In the genomic region with DNA sequence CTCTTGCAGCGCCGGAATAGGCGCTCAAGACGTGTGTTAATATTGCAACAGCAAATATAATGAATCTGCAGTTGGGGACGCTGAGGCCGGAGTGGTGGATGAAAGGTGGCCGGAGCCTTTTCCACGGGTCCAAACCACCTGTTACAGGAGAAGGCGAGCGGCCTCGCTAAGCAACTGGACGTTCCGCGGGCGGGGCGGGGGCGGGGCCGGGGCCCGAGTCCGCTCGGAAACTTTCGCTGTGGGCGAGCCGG, we compare ENCODE assay signal across 8 cellular contexts. TPM values are rescaled to one million over a fixed set of nuclear protein-coding genes. Genes with fewer than 3 reads are reported as not detected.
DNase-seq lines count a peak whose midpoint lies in the region; ATAC-seq and TF ChIP-seq lines count a peak whose summit lies in the region.

No MANE protein-coding gene starts in this region.

- peaks cover 8% of the 10 kb centered on the region for H3K27me3 Mint-ChIP-seq in endothelial cell (ENCODE audit: unreplicated experiment)

- no peaks in the 10 kb centered on the region for H4K20me1 ChIP-seq in MM.1S (ENCODE audit: insufficient read depth, low read length)

- H3K4me3 ChIP-seq in MM.1S (ENCODE audit: low read length) (peak overlapping the region; percentile 55), rectal smooth muscle tissue (ENCODE audit: low read length) (peak overlapping the region; percentile 63)

- H3K9me3 ChIP-seq in MM.1S (replicated peaks; ENCODE audit: insufficient read depth, low read length), result no peaks in the 10 kb centered on the region

- no peaks in the 10 kb centered on the region for H3K9me2 ChIP-seq in MM.1S (replicated peaks; ENCODE audit: insufficient read depth, low read length)

- H3K36me3 ChIP-seq in MM.1S (replicated peaks; ENCODE audit: insufficient read depth, low read length) (no peaks in the 10 kb centered on the region), rectal smooth muscle tissue (ENCODE audit: control insufficient read depth, insufficient read depth, low read length) (no peaks in the 10 kb centered on the region)

- H3K9ac ChIP-seq in MM.1S (ENCODE audit: low read length), result peak overlapping the region; percentile 30; the same call in 1 of the 2 replicates
- peak overlapping the region; percentile 2 for H3K9ac ChIP-seq in rectal smooth muscle tissue (ENCODE audit: low read length)

- DNase-seq in MM.1S, result no peak
- DNase-seq in endothelial cell (ENCODE audit: low spot score), result no peak
- no peak for DNase-seq in activated effector memory CD4-positive, alpha-beta T cell treated with anti-CD3 and anti-CD28 coated beads, Interleukin-2, amount 50 U/mL, for 16 hours
- DNase-seq in iPS-NIHi7 (ENCODE audit: extremely low spot score), result no peak
- no peak for DNase-seq in NCI-H510A treated with DMSO at 0.1 percent for 48 hours (lab: John Stamatoyannopoulos, UW)
- DNase-seq in DMS 273 (lab: John Stamatoyannopoulos, UW; ENCODE audit: unreplicated experiment), result no peak

- H3F3A ChIP-seq in MM.1S (ENCODE audit: insufficient read depth, low read length), result no peaks in the 10 kb centered on the region

- H3K4me2 ChIP-seq in MM.1S (ENCODE audit: low read depth, low read length), result peak overlapping the region; percentile 79

- peaks cover 32% of the 10 kb centered on the region for H3K4me1 Mint-ChIP-seq in endothelial cell (ENCODE audit: unreplicated experiment)

- TF ChIP-seq CTCF in MM.1S (IDR thresholded peaks at IDR 0.05; ENCODE audit: low read length), result no peak
- TF ChIP-seq CTCF in endothelial cell (IDR thresholded peaks at IDR 0.05; ENCODE audit: unreplicated experiment), result no peak

- no peaks in the 10 kb centered on the region for H3K9me3 Mint-ChIP-seq in endothelial cell (ENCODE audit: unreplicated experiment)

- peak; percentile 9 for ATAC-seq in GM18870 (IDR thresholded peaks at IDR 0.05; ENCODE audit: unreplicated experiment)

- no peaks in the 10 kb centered on the region for H3K27me3 ChIP-seq in MM.1S (replicated peaks; ENCODE audit: insufficient read depth, low read length)
- no peaks in the 10 kb centered on the region for H3K27me3 ChIP-seq in rectal smooth muscle tissue (ENCODE audit: control insufficient read depth, insufficient read depth, low read length)

- H3K27ac Mint-ChIP-seq in endothelial cell (ENCODE audit: unreplicated experiment), result no peak overlapping the region

- H3K27ac ChIP-seq in MM.1S (ENCODE audit: low read length) (no peak overlapping the region), rectal smooth muscle tissue (ENCODE audit: low read depth, low read length) (peak overlapping the region; percentile 46)

- peaks cover 5% of the 10 kb centered on the region for H3K4me1 ChIP-seq in MM.1S (ENCODE audit: low read length)
- peaks cover 34% of the 10 kb centered on the region for H3K4me1 ChIP-seq in rectal smooth muscle tissue (ENCODE audit: control insufficient read depth, insufficient read depth, low read length)

- peak overlapping the region; percentile 85 for H3K4me3 Mint-ChIP-seq in endothelial cell (ENCODE audit: unreplicated experiment)

- no peaks in the 10 kb centered on the region for H3K36me3 Mint-ChIP-seq in endothelial cell (ENCODE audit: low read depth, unreplicated experiment)

- peak overlapping the region; percentile 87 for H2AFZ ChIP-seq in MM.1S (ENCODE audit: low read length)

- H3K79me2 ChIP-seq in MM.1S (ENCODE audit: low read length), result peaks cover 8% of the 10 kb centered on the region

RNA-seq across cellular contexts. Expression of gene WFS1, which starts 0.3 kb away (rescaled TPM):
- total RNA-seq in endothelial cell (ENCODE audit: unreplicated experiment), result 53.2 TPM
